Comparison of ENCODE assay signal across 23 cellular contexts in genomic region chr19:19582471-19582870, GRCh38.
"Had no signal": no experiment of that assay in that cellular context is flagged by ENCODE, and none has a peak within 500 bp of the region (broad histone marks: within the 10 kb centered on the region; RNA-seq: fewer than 3 reads in every experiment).

No MANE protein-coding gene starts in this region.

- H3K9me3 Mint-ChIP-seq: activated naive CD8-positive, alpha-beta T cell treated with anti-CD3 and anti-CD28 coated beads, Interleukin-2, amount 50 U/mL, for 24 hours; activated T-helper 2 cell treated with anti-CD3 and anti-CD28 coated beads, Interferon-gamma antibody, Interleukin-2, Interleukin-4, amounts not matched to agents 10 μg/mL and 5 μg/mL and 100 μg/mL, durations not matched to agents 14 hours and 24 hours and 36 hours; central memory CD8-positive, alpha-beta T cell had no signal

- H3K27ac Mint-ChIP-seq: activated CD4-positive, alpha-beta T cell treated with anti-CD3 and anti-CD28 coated beads for 36 hours; activated CD8-positive, alpha-beta T cell treated with anti-CD3 and anti-CD28 coated beads, Interleukin-2, amount 10 ng/mL, durations not matched to agents 7 days and 5 days; activated naive CD8-positive, alpha-beta T cell treated with anti-CD3 and anti-CD28 coated beads, Interleukin-2, amount 50 U/mL, for 24 hours; activated T-helper 2 cell treated with anti-CD3 and anti-CD28 coated beads, Interferon-gamma antibody, Interleukin-2, Interleukin-4, amounts not matched to agents 10 μg/mL and 5 μg/mL and 100 μg/mL, durations not matched to agents 14 hours and 24 hours and 36 hours; progenitor cell of endocrine pancreas had no signal

- H3K27me3 ChIP-seq: brain microvascular endothelial cell, colonic mucosa, heart left ventricle, left lung, thyroid gland had no signal

- DNase-seq: activated CD4-positive, alpha-beta T cell treated with anti-CD3 and anti-CD28 coated beads for 36 hours; activated CD8-positive, alpha-beta memory T cell treated with anti-CD3 and anti-CD28 coated beads, Interleukin-2, amount 50 U/mL, for 48 hours; activated CD8-positive, alpha-beta T cell treated with anti-CD3 and anti-CD28 coated beads, Interleukin-2, amount 10 ng/mL, durations not matched to agents 7 days and 5 days; activated naive CD4-positive, alpha-beta T cell treated with Interleukin-2 at 50 U/mL for 16 hours; activated naive CD8-positive, alpha-beta T cell treated with anti-CD3 and anti-CD28 coated beads, Interleukin-2, amount 50 U/mL, for 24 hours; anterior cingulate cortex; brain microvascular endothelial cell; erythroblast; heart left ventricle; kidney; mammary epithelial cell; stimulated activated CD4-positive, alpha-beta T cell treated with anti-CD3 and anti-CD28 coated beads, Interleukin-12 subunit alpha, Interleukin-12 subunit beta, amount 100 ng/mL, for 4 hours; stimulated activated CD4-positive, alpha-beta T cell treated with anti-CD3 and anti-CD28 coated beads, Interleukin-1b, Interleukin-23, amount 100 ng/mL, for 48 hours; stimulated activated CD8-positive, alpha-beta memory T cell treated with anti-CD3 and anti-CD28 coated beads, Interleukin-4, amount 100 ng/mL, for 48 hours; stimulated activated naive CD4-positive, alpha-beta T cell treated with Interleukin-2 at 50 U/mL for 16 hours; T-helper 2 cell; thyroid gland had no signal

- H3K4me3 ChIP-seq: colonic mucosa, heart left ventricle, left lung, thyroid gland had no signal

- H3K4me3 Mint-ChIP-seq: activated CD4-positive, alpha-beta T cell treated with anti-CD3 and anti-CD28 coated beads for 36 hours; activated CD8-positive, alpha-beta T cell treated with anti-CD3 and anti-CD28 coated beads, Interleukin-2, amount 10 ng/mL, durations not matched to agents 7 days and 5 days; activated naive CD8-positive, alpha-beta T cell treated with anti-CD3 and anti-CD28 coated beads, Interleukin-2, amount 50 U/mL, for 24 hours; central memory CD8-positive, alpha-beta T cell had no signal

- H3K4me1 ChIP-seq: colonic mucosa, heart left ventricle, left lung had no signal

- H3K9me3 ChIP-seq: colonic mucosa, heart left ventricle, left lung, thyroid gland had no signal

- H3K36me3 ChIP-seq: brain microvascular endothelial cell, colonic mucosa, heart left ventricle, left lung, thyroid gland had no signal

- ATAC-seq: activated CD4-positive, alpha-beta T cell treated with anti-CD3 and anti-CD28 coated beads for 36 hours; activated CD8-positive, alpha-beta T cell treated with anti-CD3 and anti-CD28 coated beads, Interleukin-2, amount 10 ng/mL, durations not matched to agents 7 days and 5 days; activated naive CD8-positive, alpha-beta T cell treated with anti-CD3 and anti-CD28 coated beads, Interleukin-2, amount 50 U/mL, for 24 hours; heart left ventricle; left lung; SK-N-SH treated with all-trans-retinoic acid at 6 μM for 48 hours had no signal

- H3K27ac ChIP-seq: brain microvascular endothelial cell, colonic mucosa, heart left ventricle, left lung, thyroid gland had no signal

- H3K27me3 Mint-ChIP-seq: activated CD4-positive, alpha-beta T cell treated with anti-CD3 and anti-CD28 coated beads for 36 hours; activated naive CD8-positive, alpha-beta T cell treated with anti-CD3 and anti-CD28 coated beads, Interleukin-2, amount 50 U/mL, for 24 hours; central memory CD8-positive, alpha-beta T cell; progenitor cell of endocrine pancreas had no signal
